ENCODE assay signal across 9 cellular contexts in genomic region chr7:73865738-73866445, GRCh38. TPM values are rescaled to one million over a fixed set of nuclear protein-coding genes. Genes with fewer than 3 reads are reported as not detected.
DNase-seq lines count a peak whose midpoint lies in the region; ATAC-seq and TF ChIP-seq lines count a peak whose summit lies in the region.
"Had no signal": no experiment of that assay in that cellular context is flagged by ENCODE, and none has a peak within 500 bp of the region (broad histone marks: within the 10 kb centered on the region; RNA-seq: fewer than 3 reads in every experiment).

No MANE protein-coding gene starts in this region.

- H3K9me3 Mint-ChIP-seq in activated B cell treated with CpG ODN at 0.5 μM for 24 hours = no peaks in the 10 kb centered on the region
- no peaks in the 10 kb centered on the region for H3K9me3 Mint-ChIP-seq in stimulated activated naive B cell treated with anti-CD40 and anti-IgM and Interleukin-4, amounts not matched to agents 10 μg/mL and 1 μg/mL and 100 μg/mL, for 72 hours
- H3K9me3 Mint-ChIP-seq in T-cell = no peaks in the 10 kb centered on the region

- DNase-seq in NCI-H2227 (lab: John Stamatoyannopoulos, UW; ENCODE audit: unreplicated experiment) (peak; percentile 60), NCI-H2227 treated with DMSO at 0.1 percent for 48 hours (lab: John Stamatoyannopoulos, UW) (no peak), activated B cell treated with CpG ODN at 0.5 μM for 24 hours (no peak), left cardiac atrium (peak; percentile 67), T-cell (no peak)
- no peak for DNase-seq in stimulated activated naive B cell treated with anti-CD40 and anti-IgM and Interleukin-4, amounts not matched to agents 10 μg/mL and 1 μg/mL and 100 μg/mL, for 72 hours
- DNase-seq: CD4-positive, CD25-positive, alpha-beta regulatory T cell had no signal

- peak; percentile 51 for TF ChIP-seq CTCF in LNCAP (IDR thresholded peaks at IDR 0.05)
- no peak for TF ChIP-seq CTCF in activated B cell treated with CpG ODN at 0.5 μM for 24 hours (IDR thresholded peaks at IDR 0.05)

- H3K4me3 Mint-ChIP-seq in activated B cell treated with CpG ODN at 0.5 μM for 24 hours = no peak overlapping the region
- no peak overlapping the region for H3K4me3 Mint-ChIP-seq in stimulated activated naive B cell treated with anti-CD40 and anti-IgM and Interleukin-4, amounts not matched to agents 10 μg/mL and 1 μg/mL and 100 μg/mL, for 72 hours
- no peak overlapping the region for H3K4me3 Mint-ChIP-seq in T-cell
- H3K4me3 Mint-ChIP-seq: CD4-positive, CD25-positive, alpha-beta regulatory T cell had no signal

- intact Hi-C loops in activated B cell treated with CpG ODN at 0.5 μM for 24 hours (cut with micrococcal nuclease) = loop anchor here (1.0 kb wide), 1 partner anchor 535 kb away; no protein-coding TSS in a partner anchor
- intact Hi-C loops in left cardiac atrium (cut with DNase I) = loop anchor here (5.0 to 10.0 kb wide), 3 partner anchors 161 to 529 kb away; partner anchors contain the start of gene ELN (in 2 of the 2)

- ATAC-seq in activated B cell treated with CpG ODN at 0.5 μM for 24 hours (ENCODE audit: low read depth) (peak; percentile 56), left cardiac atrium (peak; percentile 64 to 71), T-cell (replicated peaks in 1 of 4) (no peak), HG03045 (IDR thresholded peaks at IDR 0.05; ENCODE audit: unreplicated experiment) (no peak)
- peak; percentile 87 to 88 for ATAC-seq in stimulated activated naive B cell treated with anti-CD40 and anti-IgM and Interleukin-4, amounts not matched to agents 10 μg/mL and 1 μg/mL and 100 μg/mL, for 72 hours (replicated peaks)

- no peak overlapping the region for H3K27ac Mint-ChIP-seq in activated B cell treated with CpG ODN at 0.5 μM for 24 hours
- H3K27ac Mint-ChIP-seq in stimulated activated naive B cell treated with anti-CD40 and anti-IgM and Interleukin-4, amounts not matched to agents 10 μg/mL and 1 μg/mL and 100 μg/mL, for 72 hours = no peak overlapping the region
- no peak overlapping the region for H3K27ac Mint-ChIP-seq in T-cell
- H3K27ac Mint-ChIP-seq: CD4-positive, CD25-positive, alpha-beta regulatory T cell had no signal

- CTCF ChIA-PET in activated B cell treated with CpG ODN at 0.5 μM for 24 hours (lab: Charles Lee) (interaction anchor here (0.6 kb wide), 1 partner anchor 336 kb away, joined by 4 read pairs; no protein-coding TSS in a partner anchor), T-cell (lab: Charles Lee) (no interaction called here)

- H3K36me3 Mint-ChIP-seq in activated B cell treated with CpG ODN at 0.5 μM for 24 hours (ENCODE audit: low read depth) = no peaks in the 10 kb centered on the region
- no peaks in the 10 kb centered on the region for H3K36me3 Mint-ChIP-seq in stimulated activated naive B cell treated with anti-CD40 and anti-IgM and Interleukin-4, amounts not matched to agents 10 μg/mL and 1 μg/mL and 100 μg/mL, for 72 hours
- H3K36me3 Mint-ChIP-seq in T-cell = no peaks in the 10 kb centered on the region
- H3K36me3 Mint-ChIP-seq: CD4-positive, CD25-positive, alpha-beta regulatory T cell had no signal

- peaks cover 4% of the 10 kb centered on the region for H3K27me3 Mint-ChIP-seq in activated B cell treated with CpG ODN at 0.5 μM for 24 hours
- H3K27me3 Mint-ChIP-seq in stimulated activated naive B cell treated with anti-CD40 and anti-IgM and Interleukin-4, amounts not matched to agents 10 μg/mL and 1 μg/mL and 100 μg/mL, for 72 hours = peaks cover 6 to 11% of the 10 kb centered on the region in 2 donors
- H3K27me3 Mint-ChIP-seq in T-cell = peaks cover 3 to 4% of the 10 kb centered on the region in 2 donors

- H3K4me1 Mint-ChIP-seq in activated B cell treated with CpG ODN at 0.5 μM for 24 hours (no peaks in the 10 kb centered on the region), T-cell (no peaks in the 10 kb centered on the region)
- peaks cover 0 to 4% of the 10 kb centered on the region in 2 donors for H3K4me1 Mint-ChIP-seq in stimulated activated naive B cell treated with anti-CD40 and anti-IgM and Interleukin-4, amounts not matched to agents 10 μg/mL and 1 μg/mL and 100 μg/mL, for 72 hours
- H3K4me1 Mint-ChIP-seq: CD4-positive, CD25-positive, alpha-beta regulatory T cell had no signal

- POLR2A ChIA-PET in activated B cell treated with CpG ODN at 0.5 μM for 24 hours (lab: Charles Lee) (no interaction called here), T-cell (lab: Charles Lee) (no interaction called here)

RNA-seq across cellular contexts. Expression of gene TMEM270, which starts 4.9 kb away (rescaled TPM):
- not detected in 2 replicates for total RNA-seq in activated B cell treated with CpG ODN at 0.5 μM for 24 hours
- not detected for total RNA-seq in left cardiac atrium
- total RNA-seq in T-cell = not detected
- total RNA-seq: CD4-positive, CD25-positive, alpha-beta regulatory T cell had no signal

RNA-seq across cellular contexts. Expression of gene METTL27, which starts 23.6 kb away (rescaled TPM):
- total RNA-seq in activated B cell treated with CpG ODN at 0.5 μM for 24 hours (0.66 and 1.7 TPM in 2 replicates), left cardiac atrium (under 1 TPM; 0.32 to 0.92 TPM), T-cell (1 to 10 TPM in 4 of 5 donors, under 1 TPM in 1; 0.45 to 7.2 (median 1.8) TPM)

RNA-seq across cellular contexts. Expression of gene CLDN4, which starts 35.1 kb away (rescaled TPM):
- total RNA-seq in activated B cell treated with CpG ODN at 0.5 μM for 24 hours (not detected in 2 replicates), left cardiac atrium (under 1 TPM in 1 of 2 donors, not detected in 1; 0.71 TPM), T-cell (1 to 10 TPM in 1 of 5 donors, under 1 TPM in 2, not detected in 2; 0.53 to 1.3 (median 0.79) TPM)

Comparison
In these comparisons a context has a peak if more than half of its experiments do, and no peak if none do; other contexts are left out.
1. DNase-seq: peak in NCI-H2227 (single experiment) and left cardiac atrium (single experiment); none in NCI-H2227 treated with DMSO at 0.1 percent for 48 hours (single experiment), activated B cell treated with CpG ODN at 0.5 μM for 24 hours (single experiment), stimulated activated naive B cell treated with anti-CD40 and anti-IgM and Interleukin-4, amounts not matched to agents 10 μg/mL and 1 μg/mL and 100 μg/mL, for 72 hours (single experiment) and T-cell (0 of 34).
2. ATAC-seq: peak in activated B cell treated with CpG ODN at 0.5 μM for 24 hours (single experiment), left cardiac atrium (2 of 2) and stimulated activated naive B cell treated with anti-CD40 and anti-IgM and Interleukin-4, amounts not matched to agents 10 μg/mL and 1 μg/mL and 100 μg/mL, for 72 hours (2 of 2); none in T-cell (0 of 4) and HG03045 (single experiment).